In the genomic region with DNA sequence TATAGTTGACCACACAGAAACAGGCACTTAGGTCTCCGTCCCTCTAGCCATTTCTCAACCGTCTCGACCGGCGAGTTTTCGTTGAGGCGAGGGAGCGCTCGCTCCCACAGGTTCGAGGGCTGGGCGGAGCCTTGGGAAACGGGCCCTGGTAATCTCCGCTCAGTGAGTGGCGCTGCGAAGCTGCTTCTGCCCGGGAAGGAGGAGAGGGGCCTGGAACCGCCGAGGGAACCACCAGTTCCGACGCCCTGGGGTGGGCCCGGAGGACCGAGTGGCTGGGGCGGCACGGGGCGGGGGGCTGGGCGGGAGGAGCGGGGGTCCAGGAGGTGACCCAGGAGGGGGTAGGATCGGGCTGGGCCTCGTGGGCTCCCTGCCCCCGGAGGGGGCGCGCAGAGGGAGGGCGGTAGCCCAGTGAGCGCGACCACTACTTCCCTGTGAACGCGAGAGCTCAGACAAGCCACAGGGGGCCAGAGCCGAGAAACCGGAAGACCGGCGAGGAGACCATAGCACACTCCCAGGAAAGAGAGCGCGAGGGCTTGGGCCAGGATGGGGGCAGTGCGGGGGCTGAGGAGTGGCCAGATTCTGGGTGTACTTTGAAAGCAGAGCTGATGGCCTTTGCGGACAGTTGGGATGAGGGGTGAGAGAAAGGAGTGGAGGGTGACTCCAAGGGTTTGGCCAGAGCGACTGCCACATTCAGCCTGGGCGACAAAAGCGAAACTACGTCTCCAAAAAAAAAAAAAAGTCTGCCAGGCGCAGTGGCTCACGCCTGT, we compare ENCODE assay signal across 1 cellular context.
TF ChIP-seq lines count a peak whose summit lies in the region.

No MANE protein-coding gene starts in this region.

TF ChIP-seq in HepG2, 621 proteins besides CTCF, POLR2A, EP300 and RAD21 (continued from another document):
- TF ChIP-seq, protein P1, sequence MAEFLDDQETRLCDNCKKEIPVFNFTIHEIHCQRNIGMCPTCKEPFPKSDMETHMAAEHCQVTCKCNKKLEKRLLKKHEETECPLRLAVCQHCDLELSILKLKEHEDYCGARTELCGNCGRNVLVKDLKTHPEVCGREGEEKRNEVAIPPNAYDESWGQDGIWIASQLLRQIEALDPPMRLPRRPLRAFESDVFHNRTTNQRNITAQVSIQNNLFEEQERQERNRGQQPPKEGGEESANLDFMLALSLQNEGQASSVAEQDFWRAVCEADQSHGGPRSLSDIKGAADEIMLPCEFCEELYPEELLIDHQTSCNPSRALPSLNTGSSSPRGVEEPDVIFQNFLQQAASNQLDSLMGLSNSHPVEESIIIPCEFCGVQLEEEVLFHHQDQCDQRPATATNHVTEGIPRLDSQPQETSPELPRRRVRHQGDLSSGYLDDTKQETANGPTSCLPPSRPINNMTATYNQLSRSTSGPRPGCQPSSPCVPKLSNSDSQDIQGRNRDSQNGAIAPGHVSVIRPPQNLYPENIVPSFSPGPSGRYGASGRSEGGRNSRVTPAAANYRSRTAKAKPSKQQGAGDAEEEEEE (CRISPR knock-in tag; IDR thresholded peaks at IDR 0.05; ENCODE audit: borderline replicate concordance) = peak; percentile 55; the same call in 1 of the 2 replicates
